Comparison of ENCODE assay signal across 8 cellular contexts in the genomic region with DNA sequence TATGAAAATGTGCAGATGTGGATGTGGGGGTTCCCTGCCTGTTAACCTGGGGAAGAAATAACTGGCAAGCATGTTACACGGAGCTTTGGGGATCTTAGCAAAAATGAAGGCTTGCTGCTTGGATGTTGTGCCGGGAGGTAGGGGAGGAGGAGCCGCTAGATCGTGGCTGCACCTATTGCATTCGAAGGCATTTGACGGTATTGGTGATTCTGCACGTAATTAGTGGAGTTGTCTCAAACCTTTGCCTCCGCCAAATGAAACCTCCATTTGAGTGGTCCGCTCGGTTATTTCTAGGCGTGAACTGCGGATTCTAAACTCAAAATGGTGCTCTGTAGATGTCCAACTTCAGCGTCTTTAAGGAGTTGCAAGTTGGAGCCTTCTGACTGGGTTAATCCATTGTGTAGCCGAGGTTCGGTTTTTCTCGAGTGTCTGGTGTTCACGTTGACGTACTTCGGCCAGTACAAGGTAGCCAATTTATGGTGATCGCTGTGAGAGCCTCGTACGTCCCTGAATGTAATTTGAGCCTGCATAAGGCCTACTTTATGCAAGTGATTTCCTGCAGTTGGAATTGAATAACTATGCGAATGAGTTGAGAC. TPM values are rescaled to one million over a fixed set of nuclear protein-coding genes. Genes with fewer than 3 reads are reported as not detected.
DNase-seq lines count a peak whose midpoint lies in the region; ATAC-seq and TF ChIP-seq lines count a peak whose summit lies in the region.

No MANE protein-coding gene starts in this region.

- H3K27me3 ChIP-seq in heart left ventricle (peaks cover 0 to 8% (median 0%) of the 10 kb centered on the region in 9 donors), esophagus muscularis mucosa (no peaks in the 10 kb centered on the region)

- H3K27ac Mint-ChIP-seq in activated CD4-positive, alpha-beta T cell treated with anti-CD3 and anti-CD28 coated beads, Interleukin-2, amount 10 ng/mL, durations not matched to agents 24 days and 14 days = peak overlapping the region; percentile 70
- H3K27ac Mint-ChIP-seq in osteocyte (ENCODE audit: unreplicated experiment) = peak overlapping the region; percentile 59

- TF ChIP-seq CTCF in heart left ventricle (IDR thresholded peaks at IDR 0.05) = no peak
- TF ChIP-seq CTCF in esophagus muscularis mucosa (IDR thresholded peaks at IDR 0.05) = no peak
- no peak for TF ChIP-seq CTCF in osteocyte (IDR thresholded peaks at IDR 0.05)

- ATAC-seq in heart left ventricle (peak in 1 of 4 donors; percentile 6), Right ventricle myocardium inferior (no peak), HG03135 (IDR thresholded peaks at IDR 0.05; ENCODE audit: unreplicated experiment) (no peak)

- peak overlapping the region; percentile 91 for H3K4me3 Mint-ChIP-seq in activated CD4-positive, alpha-beta T cell treated with anti-CD3 and anti-CD28 coated beads, Interleukin-2, amount 10 ng/mL, durations not matched to agents 24 days and 14 days
- H3K4me3 Mint-ChIP-seq in osteocyte (ENCODE audit: unreplicated experiment) = peak overlapping the region; percentile 81

- H3K4me1 ChIP-seq in heart left ventricle (peaks cover 6 to 69% (median 47%) of the 10 kb centered on the region in 12 donors), esophagus muscularis mucosa (peaks cover 44 to 64% (median 57%) of the 10 kb centered on the region in 4 donors)

- H3K9me3 Mint-ChIP-seq in activated CD4-positive, alpha-beta T cell treated with anti-CD3 and anti-CD28 coated beads, Interleukin-2, amount 10 ng/mL, durations not matched to agents 24 days and 14 days = peaks cover 3% of the 10 kb centered on the region
- H3K9me3 Mint-ChIP-seq in osteocyte (ENCODE audit: unreplicated experiment) = no peaks in the 10 kb centered on the region

- H3K9me3 ChIP-seq in heart left ventricle = no peaks in the 10 kb centered on the region
- no peaks in the 10 kb centered on the region for H3K9me3 ChIP-seq in esophagus muscularis mucosa

- peak overlapping the region in 11 of 12 donors; percentile 47 to 96 (median 85) for H3K27ac ChIP-seq in heart left ventricle
- peak overlapping the region; percentile 84 to 96 (median 92) for H3K27ac ChIP-seq in esophagus muscularis mucosa (replicated peaks in 1 of 4)

- DNase-seq in heart left ventricle (no peak), Right ventricle myocardium inferior (ENCODE audit: missing footprints) (no peak), esophagus muscularis mucosa (ENCODE audit: extremely low spot score) (peak; percentile 88), osteocyte (ENCODE audit: extremely low spot score, unreplicated experiment) (no peak), GDM1 (lab: John Stamatoyannopoulos, UW) (no peak), UCSD-AML1 (lab: John Stamatoyannopoulos, UW; ENCODE audit: unreplicated experiment) (no peak)
- peak; percentile 76 for DNase-seq in activated CD4-positive, alpha-beta T cell treated with anti-CD3 and anti-CD28 coated beads, Interleukin-2, amount 10 ng/mL, durations not matched to agents 24 days and 14 days

- no peak for TF ChIP-seq EP300 in esophagus muscularis mucosa (IDR thresholded peaks at IDR 0.05)

- intact Hi-C loops in heart left ventricle (cut with DNase I) = loop anchor here in 9 of 10 donors (2.0 to 10.0 kb wide), 12 partner anchors 37 to 418 kb away; no protein-coding TSS in a partner anchor
- intact Hi-C loops in Right ventricle myocardium inferior (cut with DNase I) = loop anchor here (2.0 to 5.0 kb wide), 4 partner anchors 52 to 187 kb away; no protein-coding TSS in a partner anchor
- intact Hi-C loops in activated CD4-positive, alpha-beta T cell treated with anti-CD3 and anti-CD28 coated beads, Interleukin-2, amount 10 ng/mL, durations not matched to agents 24 days and 14 days (cut with micrococcal nuclease) = loop anchor here (2.0 to 5.0 kb wide), 6 partner anchors 52 to 1578 kb away; a partner anchor contains a TSS
- intact Hi-C loops in esophagus muscularis mucosa (cut with DNase I) = loop anchor here (5.0 kb wide), 1 partner anchor 37 kb away; no protein-coding TSS in a partner anchor

- H3K36me3 ChIP-seq in heart left ventricle (no peaks in the 10 kb centered on the region), esophagus muscularis mucosa (no peaks in the 10 kb centered on the region)

- peaks cover 12% of the 10 kb centered on the region for H3K36me3 Mint-ChIP-seq in activated CD4-positive, alpha-beta T cell treated with anti-CD3 and anti-CD28 coated beads, Interleukin-2, amount 10 ng/mL, durations not matched to agents 24 days and 14 days (ENCODE audit: low read depth)
- H3K36me3 Mint-ChIP-seq in osteocyte (ENCODE audit: unreplicated experiment) = no peaks in the 10 kb centered on the region

- peaks cover 46% of the 10 kb centered on the region for H3K4me1 Mint-ChIP-seq in activated CD4-positive, alpha-beta T cell treated with anti-CD3 and anti-CD28 coated beads, Interleukin-2, amount 10 ng/mL, durations not matched to agents 24 days and 14 days
- peaks cover 46% of the 10 kb centered on the region for H3K4me1 Mint-ChIP-seq in osteocyte (ENCODE audit: unreplicated experiment)

- H3K4me3 ChIP-seq in heart left ventricle (peak overlapping the region; percentile 61 to 95 (median 76)), esophagus muscularis mucosa (peak overlapping the region; percentile 68 to 89 (median 84))

- WGBS in heart left ventricle, 4 donors = 12 to 38% (median 24%) methylated on average over 23 of the region's 23 CpGs
- WGBS in esophagus muscularis mucosa = 17% methylated on average over 23 of the region's 23 CpGs

- peaks cover 34% of the 10 kb centered on the region for H3K27me3 Mint-ChIP-seq in activated CD4-positive, alpha-beta T cell treated with anti-CD3 and anti-CD28 coated beads, Interleukin-2, amount 10 ng/mL, durations not matched to agents 24 days and 14 days
- H3K27me3 Mint-ChIP-seq in osteocyte (ENCODE audit: unreplicated experiment) = peaks cover 19% of the 10 kb centered on the region

- TF ChIP-seq POLR2A in heart left ventricle (IDR thresholded peaks at IDR 0.05) = no peak
- TF ChIP-seq POLR2A in esophagus muscularis mucosa (IDR thresholded peaks at IDR 0.05; ENCODE audit: low read depth) = no peak

RNA-seq across cellular contexts. Expression of a gene that starts 1.5 kb away (rescaled TPM):
- total RNA-seq in heart left ventricle (10 to 100 TPM; 11.1 to 24.7 (median 21.4) TPM), Right ventricle myocardium inferior (21.0 TPM), esophagus muscularis mucosa (10 to 100 TPM; 21.4 to 31.6 (median 29.0) TPM), osteocyte (22.8 and 28.7 TPM in 2 replicates)
- polyA plus RNA-seq in heart left ventricle = 10 to 100 TPM in 1 of 2 donors, 1 to 10 TPM in 1; 7.7 to 12.1 TPM
- 16.0 and 16.6 TPM in 2 replicates for total RNA-seq in activated CD4-positive, alpha-beta T cell treated with anti-CD3 and anti-CD28 coated beads, Interleukin-2, amount 10 ng/mL, durations not matched to agents 24 days and 14 days

Comparison
In these comparisons a context has a peak if more than half of its experiments do, and no peak if none do; other contexts are left out.
1. DNase-seq: peak in activated CD4-positive, alpha-beta T cell treated with anti-CD3 and anti-CD28 coated beads, Interleukin-2, amount 10 ng/mL, durations not matched to agents 24 days and 14 days (single experiment) and esophagus muscularis mucosa (single experiment); none in heart left ventricle (0 of 5), Right ventricle myocardium inferior (single experiment), osteocyte (single experiment), GDM1 (single experiment) and UCSD-AML1 (single experiment).